In the genomic region with DNA sequence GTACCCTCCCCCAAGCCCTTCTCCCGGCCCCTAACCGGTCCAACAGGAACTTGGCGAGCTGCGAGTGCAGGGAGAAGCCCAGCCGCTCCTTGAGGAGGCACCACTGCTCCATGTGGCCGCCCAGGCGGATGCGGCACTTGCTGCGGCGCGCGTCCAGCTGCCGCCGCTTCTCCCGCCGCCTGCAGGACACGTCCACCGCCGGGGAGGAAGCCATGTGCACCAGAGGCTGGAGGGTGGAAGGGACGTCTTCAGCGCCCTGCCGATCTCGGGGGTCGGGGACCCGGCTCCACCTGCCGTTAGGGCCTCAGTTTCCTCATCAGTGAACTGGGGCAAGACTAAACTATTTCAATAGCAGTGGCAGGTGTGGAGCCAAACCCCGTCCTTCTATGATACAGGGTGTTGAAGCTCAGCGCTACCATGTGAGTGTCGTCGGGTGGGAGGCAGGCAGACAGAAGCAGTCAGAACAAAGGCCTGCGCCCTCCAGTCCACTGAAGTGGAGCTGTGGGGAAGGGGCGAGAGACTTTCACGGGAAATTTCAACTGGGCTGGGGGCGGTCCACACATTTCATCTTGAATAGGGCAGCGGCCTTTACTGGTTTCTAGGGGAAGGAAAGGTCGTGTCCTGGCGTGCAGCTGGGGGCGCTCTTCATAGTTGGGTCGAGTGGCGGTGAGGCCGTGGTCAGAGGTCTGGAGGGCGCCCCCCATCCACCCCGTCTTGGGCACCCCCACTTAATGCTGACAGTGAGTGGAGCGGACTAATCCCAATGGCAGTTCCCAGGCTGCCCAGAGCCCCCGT, we compare ENCODE assay signal across 1 cellular context.
TF ChIP-seq lines count a peak whose summit lies in the region.

No MANE protein-coding gene starts in this region.

TF ChIP-seq in HepG2, 621 proteins besides CTCF, POLR2A, EP300 and RAD21 (continued from another document and continues in another):
- no peak for TF ChIP-seq ZC3H4 (CRISPR knock-in tag; IDR thresholded peaks at IDR 0.05; ENCODE audit: borderline replicate concordance)
- TF ChIP-seq, protein P1, sequence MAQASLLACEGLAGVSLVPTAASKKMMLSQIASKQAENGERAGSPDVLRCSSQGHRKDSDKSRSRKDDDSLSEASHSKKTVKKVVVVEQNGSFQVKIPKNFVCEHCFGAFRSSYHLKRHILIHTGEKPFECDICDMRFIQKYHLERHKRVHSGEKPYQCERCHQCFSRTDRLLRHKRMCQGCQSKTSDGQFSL (CRISPR knock-in tag; IDR thresholded peaks at IDR 0.05), result peak; percentile 74
- TF ChIP-seq, protein P2, sequence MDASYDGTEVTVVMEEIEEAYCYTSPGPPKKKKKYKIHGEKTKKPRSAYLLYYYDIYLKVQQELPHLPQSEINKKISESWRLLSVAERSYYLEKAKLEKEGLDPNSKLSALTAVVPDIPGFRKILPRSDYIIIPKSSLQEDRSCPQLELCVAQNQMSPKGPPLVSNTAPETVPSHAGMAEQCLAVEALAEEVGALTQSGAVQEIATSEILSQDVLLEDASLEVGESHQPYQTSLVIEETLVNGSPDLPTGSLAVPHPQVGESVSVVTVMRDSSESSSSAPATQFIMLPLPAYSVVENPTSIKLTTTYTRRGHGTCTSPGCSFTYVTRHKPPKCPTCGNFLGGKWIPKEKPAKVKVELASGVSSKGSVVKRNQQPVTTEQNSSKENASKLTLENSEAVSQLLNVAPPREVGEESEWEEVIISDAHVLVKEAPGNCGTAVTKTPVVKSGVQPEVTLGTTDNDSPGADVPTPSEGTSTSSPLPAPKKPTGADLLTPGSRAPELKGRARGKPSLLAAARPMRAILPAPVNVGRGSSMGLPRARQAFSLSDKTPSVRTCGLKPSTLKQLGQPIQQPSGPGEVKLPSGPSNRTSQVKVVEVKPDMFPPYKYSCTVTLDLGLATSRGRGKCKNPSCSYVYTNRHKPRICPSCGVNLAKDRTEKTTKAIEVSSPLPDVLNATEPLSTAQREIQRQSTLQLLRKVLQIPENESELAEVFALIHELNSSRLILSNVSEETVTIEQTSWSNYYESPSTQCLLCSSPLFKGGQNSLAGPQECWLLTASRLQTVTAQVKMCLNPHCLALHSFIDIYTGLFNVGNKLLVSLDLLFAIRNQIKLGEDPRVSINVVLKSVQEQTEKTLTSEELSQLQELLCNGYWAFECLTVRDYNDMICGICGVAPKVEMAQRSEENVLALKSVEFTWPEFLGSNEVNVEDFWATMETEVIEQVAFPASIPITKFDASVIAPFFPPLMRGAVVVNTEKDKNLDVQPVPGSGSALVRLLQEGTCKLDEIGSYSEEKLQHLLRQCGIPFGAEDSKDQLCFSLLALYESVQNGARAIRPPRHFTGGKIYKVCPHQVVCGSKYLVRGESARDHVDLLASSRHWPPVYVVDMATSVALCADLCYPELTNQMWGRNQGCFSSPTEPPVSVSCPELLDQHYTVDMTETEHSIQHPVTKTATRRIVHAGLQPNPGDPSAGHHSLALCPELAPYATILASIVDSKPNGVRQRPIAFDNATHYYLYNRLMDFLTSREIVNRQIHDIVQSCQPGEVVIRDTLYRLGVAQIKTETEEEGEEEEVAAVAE (CRISPR knock-in tag; IDR thresholded peaks at IDR 0.05; ENCODE audit: borderline replicate concordance), result no peak
- TF ChIP-seq SSRP1 (CRISPR knock-in tag; IDR thresholded peaks at IDR 0.05), result 0 out of 2 replicates have a peak, but pooled peaks have one; percentile 23
- TF ChIP-seq, protein P3, sequence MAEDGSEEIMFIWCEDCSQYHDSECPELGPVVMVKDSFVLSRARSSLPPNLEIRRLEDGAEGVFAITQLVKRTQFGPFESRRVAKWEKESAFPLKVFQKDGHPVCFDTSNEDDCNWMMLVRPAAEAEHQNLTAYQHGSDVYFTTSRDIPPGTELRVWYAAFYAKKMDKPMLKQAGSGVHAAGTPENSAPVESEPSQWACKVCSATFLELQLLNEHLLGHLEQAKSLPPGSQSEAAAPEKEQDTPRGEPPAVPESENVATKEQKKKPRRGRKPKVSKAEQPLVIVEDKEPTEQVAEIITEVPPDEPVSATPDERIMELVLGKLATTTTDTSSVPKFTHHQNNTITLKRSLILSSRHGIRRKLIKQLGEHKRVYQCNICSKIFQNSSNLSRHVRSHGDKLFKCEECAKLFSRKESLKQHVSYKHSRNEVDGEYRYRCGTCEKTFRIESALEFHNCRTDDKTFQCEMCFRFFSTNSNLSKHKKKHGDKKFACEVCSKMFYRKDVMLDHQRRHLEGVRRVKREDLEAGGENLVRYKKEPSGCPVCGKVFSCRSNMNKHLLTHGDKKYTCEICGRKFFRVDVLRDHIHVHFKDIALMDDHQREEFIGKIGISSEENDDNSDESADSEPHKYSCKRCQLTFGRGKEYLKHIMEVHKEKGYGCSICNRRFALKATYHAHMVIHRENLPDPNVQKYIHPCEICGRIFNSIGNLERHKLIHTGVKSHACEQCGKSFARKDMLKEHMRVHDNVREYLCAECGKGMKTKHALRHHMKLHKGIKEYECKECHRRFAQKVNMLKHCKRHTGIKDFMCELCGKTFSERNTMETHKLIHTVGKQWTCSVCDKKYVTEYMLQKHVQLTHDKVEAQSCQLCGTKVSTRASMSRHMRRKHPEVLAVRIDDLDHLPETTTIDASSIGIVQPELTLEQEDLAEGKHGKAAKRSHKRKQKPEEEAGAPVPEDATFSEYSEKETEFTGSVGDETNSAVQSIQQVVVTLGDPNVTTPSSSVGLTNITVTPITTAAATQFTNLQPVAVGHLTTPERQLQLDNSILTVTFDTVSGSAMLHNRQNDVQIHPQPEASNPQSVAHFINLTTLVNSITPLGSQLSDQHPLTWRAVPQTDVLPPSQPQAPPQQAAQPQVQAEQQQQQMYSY (CRISPR knock-in tag; IDR thresholded peaks at IDR 0.05), result no peak
- TF ChIP-seq ZSCAN22 (CRISPR knock-in tag; IDR thresholded peaks at IDR 0.05), result no peak
- peak; percentile 58; the same call in 1 of the 2 replicates for TF ChIP-seq ZNF543 (CRISPR knock-in tag; IDR thresholded peaks at IDR 0.05)
- TF ChIP-seq ZNF20 (CRISPR knock-in tag; IDR thresholded peaks at IDR 0.05), result peak; percentile 89; the same call in 1 of the 2 replicates
- TF ChIP-seq, protein P4, sequence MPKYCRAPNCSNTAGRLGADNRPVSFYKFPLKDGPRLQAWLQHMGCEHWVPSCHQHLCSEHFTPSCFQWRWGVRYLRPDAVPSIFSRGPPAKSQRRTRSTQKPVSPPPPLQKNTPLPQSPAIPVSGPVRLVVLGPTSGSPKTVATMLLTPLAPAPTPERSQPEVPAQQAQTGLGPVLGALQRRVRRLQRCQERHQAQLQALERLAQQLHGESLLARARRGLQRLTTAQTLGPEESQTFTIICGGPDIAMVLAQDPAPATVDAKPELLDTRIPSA (CRISPR knock-in tag; IDR thresholded peaks at IDR 0.05; ENCODE audit: borderline replicate concordance), result peak; percentile 66; the same call in 1 of the 2 replicates
- TF ChIP-seq HNRNPUL1 (IDR thresholded peaks at IDR 0.05; ENCODE audit: low read depth, low read length), result no peak
- TF ChIP-seq IRF2 (CRISPR knock-in tag; IDR thresholded peaks at IDR 0.05), result no peak
- no peak for TF ChIP-seq ZNF17 (CRISPR knock-in tag; IDR thresholded peaks at IDR 0.05)
- TF ChIP-seq ZNF501 (CRISPR knock-in tag; IDR thresholded peaks at IDR 0.05), result no peak; the same call in 1 of the 2 replicates
- no peak; the same call in 1 of the 2 replicates for TF ChIP-seq SMAD1 (CRISPR knock-in tag; IDR thresholded peaks at IDR 0.05; ENCODE audit: borderline replicate concordance, low read depth)
- TF ChIP-seq ZNF644 (CRISPR knock-in tag; IDR thresholded peaks at IDR 0.05; ENCODE audit: low read depth), result no peak
- no peak for TF ChIP-seq MBD4 (IDR thresholded peaks at IDR 0.05; ENCODE audit: borderline replicate concordance, low read length)
- no peak for TF ChIP-seq SALL1 (CRISPR knock-in tag; IDR thresholded peaks at IDR 0.05)
- no peak for TF ChIP-seq ZBTB1 (CRISPR knock-in tag; IDR thresholded peaks at IDR 0.05; ENCODE audit: borderline replicate concordance)
- peak; percentile 65 for TF ChIP-seq RBFOX2 (IDR thresholded peaks at IDR 0.05; ENCODE audit: low read depth, low read length)
- TF ChIP-seq ZMAT3 (CRISPR knock-in tag; conservative IDR thresholded peaks at IDR 0.05), result no peak
- TF ChIP-seq, protein P5, sequence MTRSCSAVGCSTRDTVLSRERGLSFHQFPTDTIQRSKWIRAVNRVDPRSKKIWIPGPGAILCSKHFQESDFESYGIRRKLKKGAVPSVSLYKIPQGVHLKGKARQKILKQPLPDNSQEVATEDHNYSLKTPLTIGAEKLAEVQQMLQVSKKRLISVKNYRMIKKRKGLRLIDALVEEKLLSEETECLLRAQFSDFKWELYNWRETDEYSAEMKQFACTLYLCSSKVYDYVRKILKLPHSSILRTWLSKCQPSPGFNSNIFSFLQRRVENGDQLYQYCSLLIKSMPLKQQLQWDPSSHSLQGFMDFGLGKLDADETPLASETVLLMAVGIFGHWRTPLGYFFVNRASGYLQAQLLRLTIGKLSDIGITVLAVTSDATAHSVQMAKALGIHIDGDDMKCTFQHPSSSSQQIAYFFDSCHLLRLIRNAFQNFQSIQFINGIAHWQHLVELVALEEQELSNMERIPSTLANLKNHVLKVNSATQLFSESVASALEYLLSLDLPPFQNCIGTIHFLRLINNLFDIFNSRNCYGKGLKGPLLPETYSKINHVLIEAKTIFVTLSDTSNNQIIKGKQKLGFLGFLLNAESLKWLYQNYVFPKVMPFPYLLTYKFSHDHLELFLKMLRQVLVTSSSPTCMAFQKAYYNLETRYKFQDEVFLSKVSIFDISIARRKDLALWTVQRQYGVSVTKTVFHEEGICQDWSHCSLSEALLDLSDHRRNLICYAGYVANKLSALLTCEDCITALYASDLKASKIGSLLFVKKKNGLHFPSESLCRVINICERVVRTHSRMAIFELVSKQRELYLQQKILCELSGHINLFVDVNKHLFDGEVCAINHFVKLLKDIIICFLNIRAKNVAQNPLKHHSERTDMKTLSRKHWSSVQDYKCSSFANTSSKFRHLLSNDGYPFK (CRISPR knock-in tag; IDR thresholded peaks at IDR 0.05; ENCODE audit: borderline replicate concordance), result peak; percentile 41; the same call in 1 of the 2 replicates
- TF ChIP-seq ZNF350 (CRISPR knock-in tag; IDR thresholded peaks at IDR 0.05; ENCODE audit: borderline replicate concordance, low read depth), result no peak
- peak; percentile 63; the same call in 1 of the 2 replicates for TF ChIP-seq BRD4 (CRISPR knock-in tag; IDR thresholded peaks at IDR 0.05)
- no peak for TF ChIP-seq NR1H2 (CRISPR knock-in tag; IDR thresholded peaks at IDR 0.05; ENCODE audit: borderline replicate concordance, low read depth)
- TF ChIP-seq TOE1 (CRISPR knock-in tag; IDR thresholded peaks at IDR 0.05), result no peak
- TF ChIP-seq, protein P6, sequence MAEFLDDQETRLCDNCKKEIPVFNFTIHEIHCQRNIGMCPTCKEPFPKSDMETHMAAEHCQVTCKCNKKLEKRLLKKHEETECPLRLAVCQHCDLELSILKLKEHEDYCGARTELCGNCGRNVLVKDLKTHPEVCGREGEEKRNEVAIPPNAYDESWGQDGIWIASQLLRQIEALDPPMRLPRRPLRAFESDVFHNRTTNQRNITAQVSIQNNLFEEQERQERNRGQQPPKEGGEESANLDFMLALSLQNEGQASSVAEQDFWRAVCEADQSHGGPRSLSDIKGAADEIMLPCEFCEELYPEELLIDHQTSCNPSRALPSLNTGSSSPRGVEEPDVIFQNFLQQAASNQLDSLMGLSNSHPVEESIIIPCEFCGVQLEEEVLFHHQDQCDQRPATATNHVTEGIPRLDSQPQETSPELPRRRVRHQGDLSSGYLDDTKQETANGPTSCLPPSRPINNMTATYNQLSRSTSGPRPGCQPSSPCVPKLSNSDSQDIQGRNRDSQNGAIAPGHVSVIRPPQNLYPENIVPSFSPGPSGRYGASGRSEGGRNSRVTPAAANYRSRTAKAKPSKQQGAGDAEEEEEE (CRISPR knock-in tag; IDR thresholded peaks at IDR 0.05; ENCODE audit: borderline replicate concordance), result no peak
- TF ChIP-seq, protein P7, sequence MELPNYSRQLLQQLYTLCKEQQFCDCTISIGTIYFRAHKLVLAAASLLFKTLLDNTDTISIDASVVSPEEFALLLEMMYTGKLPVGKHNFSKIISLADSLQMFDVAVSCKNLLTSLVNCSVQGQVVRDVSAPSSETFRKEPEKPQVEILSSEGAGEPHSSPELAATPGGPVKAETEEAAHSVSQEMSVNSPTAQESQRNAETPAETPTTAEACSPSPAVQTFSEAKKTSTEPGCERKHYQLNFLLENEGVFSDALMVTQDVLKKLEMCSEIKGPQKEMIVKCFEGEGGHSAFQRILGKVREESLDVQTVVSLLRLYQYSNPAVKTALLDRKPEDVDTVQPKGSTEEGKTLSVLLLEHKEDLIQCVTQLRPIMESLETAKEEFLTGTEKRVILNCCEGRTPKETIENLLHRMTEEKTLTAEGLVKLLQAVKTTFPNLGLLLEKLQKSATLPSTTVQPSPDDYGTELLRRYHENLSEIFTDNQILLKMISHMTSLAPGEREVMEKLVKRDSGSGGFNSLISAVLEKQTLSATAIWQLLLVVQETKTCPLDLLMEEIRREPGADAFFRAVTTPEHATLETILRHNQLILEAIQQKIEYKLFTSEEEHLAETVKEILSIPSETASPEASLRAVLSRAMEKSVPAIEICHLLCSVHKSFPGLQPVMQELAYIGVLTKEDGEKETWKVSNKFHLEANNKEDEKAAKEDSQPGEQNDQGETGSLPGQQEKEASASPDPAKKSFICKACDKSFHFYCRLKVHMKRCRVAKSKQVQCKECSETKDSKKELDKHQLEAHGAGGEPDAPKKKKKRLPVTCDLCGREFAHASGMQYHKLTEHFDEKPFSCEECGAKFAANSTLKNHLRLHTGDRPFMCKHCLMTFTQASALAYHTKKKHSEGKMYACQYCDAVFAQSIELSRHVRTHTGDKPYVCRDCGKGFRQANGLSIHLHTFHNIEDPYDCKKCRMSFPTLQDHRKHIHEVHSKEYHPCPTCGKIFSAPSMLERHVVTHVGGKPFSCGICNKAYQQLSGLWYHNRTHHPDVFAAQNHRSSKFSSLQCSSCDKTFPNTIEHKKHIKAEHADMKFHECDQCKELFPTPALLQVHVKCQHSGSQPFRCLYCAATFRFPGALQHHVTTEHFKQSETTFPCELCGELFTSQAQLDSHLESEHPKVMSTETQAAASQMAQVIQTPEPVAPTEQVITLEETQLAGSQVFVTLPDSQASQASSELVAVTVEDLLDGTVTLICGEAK (IDR thresholded peaks at IDR 0.05), result no peak
- TF ChIP-seq, protein P7 (CRISPR knock-in tag; IDR thresholded peaks at IDR 0.05), result no peak
- TF ChIP-seq POLR2AphosphoS2 (IDR thresholded peaks at IDR 0.05; ENCODE audit: low read depth, low read length), result no peak
